ENCODE assay signal across 28 cellular contexts in genomic region chr4:38469410-38469809, GRCh38.
"Had no signal": no experiment of that assay in that cellular context is flagged by ENCODE, and none has a peak within 500 bp of the region (broad histone marks: within the 10 kb centered on the region; RNA-seq: fewer than 3 reads in every experiment).

No MANE protein-coding gene starts in this region.

- H3K27ac Mint-ChIP-seq: activated CD4-positive, alpha-beta memory T cell treated with anti-CD3 and anti-CD28 coated beads for 36 hours; activated T-helper 17 cell treated with anti-CD3 and anti-CD28 coated beads, Interleukin-2, amount 50 U/mL, for 72 hours; endodermal cell; neural progenitor cell; stimulated activated memory B cell treated with anti-CD40 and anti-IgM and Interleukin-4, amounts not matched to agents 10 μg/mL and 1 μg/mL and 100 μg/mL, for 72 hours; T-helper 2 cell treated with Interferon-gamma antibody and Interleukin-4, amounts not matched to agents 5 μg/mL and 100 μg/mL, for 36 hours had no signal

- H3K36me3 Mint-ChIP-seq: stimulated activated memory B cell treated with anti-CD40 and anti-IgM and Interleukin-4, amounts not matched to agents 10 μg/mL and 1 μg/mL and 100 μg/mL, for 72 hours had no signal

- H3K4me1 ChIP-seq: gastrocnemius medialis, right atrium auricular region, tibial nerve had no signal

- H3K36me3 ChIP-seq: brain microvascular endothelial cell, gastrocnemius medialis, neural progenitor cell, right atrium auricular region, tibial nerve had no signal

- ATAC-seq: activated T-cell treated with anti-CD3 and anti-CD28 coated beads, Interleukin-2, amount 50 U/mL, for 4 hours; activated T-helper 17 cell treated with anti-CD3 and anti-CD28 coated beads, Interleukin-2, amount 50 U/mL, for 72 hours; gastrocnemius medialis; left colon; naive thymus-derived CD8-positive, alpha-beta T cell; stimulated activated memory B cell treated with anti-CD40 and anti-IgM and Interleukin-4, amounts not matched to agents 10 μg/mL and 1 μg/mL and 100 μg/mL, for 72 hours had no signal

- H3K27me3 ChIP-seq: brain microvascular endothelial cell, gastrocnemius medialis, hepatocyte, neural progenitor cell, right atrium auricular region, tibial nerve had no signal

- H2AFZ ChIP-seq: hepatocyte, neural progenitor cell had no signal

- H3K4me3 Mint-ChIP-seq: activated CD4-positive, alpha-beta memory T cell treated with anti-CD3 and anti-CD28 coated beads for 36 hours; activated T-cell treated with anti-CD3 and anti-CD28 coated beads, Interleukin-2, amount 50 U/mL, for 4 hours; activated T-helper 17 cell treated with anti-CD3 and anti-CD28 coated beads, Interleukin-2, amount 50 U/mL, for 72 hours; endodermal cell; naive thymus-derived CD8-positive, alpha-beta T cell; neural progenitor cell; stimulated activated memory B cell treated with anti-CD40 and anti-IgM and Interleukin-4, amounts not matched to agents 10 μg/mL and 1 μg/mL and 100 μg/mL, for 72 hours; T-helper 2 cell treated with Interferon-gamma antibody and Interleukin-4, amounts not matched to agents 5 μg/mL and 100 μg/mL, for 36 hours had no signal

- H3K4me3 ChIP-seq: gastrocnemius medialis, hepatocyte, neural progenitor cell, right atrium auricular region, smooth muscle cell, tibial nerve had no signal

- H3K4me2 ChIP-seq: hepatocyte, neural progenitor cell, smooth muscle cell had no signal

- H3K9me3 ChIP-seq: gastrocnemius medialis, right atrium auricular region, tibial nerve had no signal

- DNase-seq: activated CD4-positive, alpha-beta memory T cell treated with anti-CD3 and anti-CD28 coated beads for 36 hours; activated CD4-positive, alpha-beta T cell treated with anti-CD3 and anti-CD28 coated beads for 48 hours; activated gamma-delta T cell treated with Interleukin-2 at 50 U/mL for 16 hours; activated naive CD4-positive, alpha-beta T cell treated with anti-CD3 and anti-CD28 coated beads, Interleukin-2, amount 50 U/mL, for 16 hours; activated T-cell treated with anti-CD3 and anti-CD28 coated beads, Interleukin-2, amount 50 U/mL, for 4 hours; amniotic stem cell; brain microvascular endothelial cell; cortex of kidney; endodermal cell; gastrocnemius medialis; glutamatergic neuron; kidney; left colon; midbrain; naive thymus-derived CD8-positive, alpha-beta T cell; occipital lobe; stimulated activated CD4-positive, alpha-beta T cell treated with anti-CD3 and anti-CD28 coated beads, Interleukin-1b, Interleukin-23, amount 100 ng/mL, for 48 hours; stimulated activated CD4-positive, alpha-beta T cell treated with anti-CD3 and anti-CD28 coated beads, Interleukin-4, amount 100 ng/mL, for 4 hours; stimulated activated CD8-positive, alpha-beta memory T cell treated with anti-CD3 and anti-CD28 coated beads, Interleukin-4, amount 100 ng/mL, for 48 hours; T-helper 1 cell had no signal

- H3K27ac ChIP-seq: brain microvascular endothelial cell, gastrocnemius medialis, hepatocyte, neural progenitor cell, right atrium auricular region, tibial nerve had no signal

- H3K9ac ChIP-seq: neural progenitor cell had no signal

- H3K4me1 Mint-ChIP-seq: neural progenitor cell had no signal

- H3K27me3 Mint-ChIP-seq: activated CD4-positive, alpha-beta memory T cell treated with anti-CD3 and anti-CD28 coated beads for 36 hours; activated T-helper 17 cell treated with anti-CD3 and anti-CD28 coated beads, Interleukin-2, amount 50 U/mL, for 72 hours; naive thymus-derived CD8-positive, alpha-beta T cell; stimulated activated memory B cell treated with anti-CD40 and anti-IgM and Interleukin-4, amounts not matched to agents 10 μg/mL and 1 μg/mL and 100 μg/mL, for 72 hours had no signal

- H3K79me2 ChIP-seq: hepatocyte had no signal
